12 cellular contexts compared by ENCODE assay signal in genomic region chr12:80299976-80300375, GRCh38.
DNase-seq lines count a peak whose midpoint lies in the region; ATAC-seq lines count a peak whose summit lies in the region.
"Had no signal": no experiment of that assay in that cellular context is flagged by ENCODE, and none has a peak within 500 bp of the region (broad histone marks: within the 10 kb centered on the region; RNA-seq: fewer than 3 reads in every experiment).

No MANE protein-coding gene starts in this region.

- DNase-seq in AG20443 (ENCODE audit: low spot score) (peak; percentile 12), C1 segment of cervical spinal cord (lab: John Stamatoyannopoulos, UW) (no peak), occipital lobe (lab: John Stamatoyannopoulos, UW) (no peak), midbrain (lab: John Stamatoyannopoulos, UW) (no peak)
- DNase-seq in stimulated activated CD4-positive, alpha-beta T cell treated with anti-CD3 and anti-CD28 coated beads, Interleukin-2, amount 100 ng/mL, for 48 hours: no peak
- DNase-seq: caudate nucleus, left lung, NCI-H1417 treated with DMSO at 0.1 percent for 48 hours, PC-3 had no signal

- peak; percentile 78 for ATAC-seq in GM19023 (IDR thresholded peaks at IDR 0.05; ENCODE audit: unreplicated experiment)
- ATAC-seq in GM21825 (IDR thresholded peaks at IDR 0.05; ENCODE audit: unreplicated experiment): peak; percentile 74
- peak; percentile 75 for ATAC-seq in HG03342 (IDR thresholded peaks at IDR 0.05; ENCODE audit: unreplicated experiment)
- ATAC-seq: left lung, PC-3 had no signal
